In the genomic region with DNA sequence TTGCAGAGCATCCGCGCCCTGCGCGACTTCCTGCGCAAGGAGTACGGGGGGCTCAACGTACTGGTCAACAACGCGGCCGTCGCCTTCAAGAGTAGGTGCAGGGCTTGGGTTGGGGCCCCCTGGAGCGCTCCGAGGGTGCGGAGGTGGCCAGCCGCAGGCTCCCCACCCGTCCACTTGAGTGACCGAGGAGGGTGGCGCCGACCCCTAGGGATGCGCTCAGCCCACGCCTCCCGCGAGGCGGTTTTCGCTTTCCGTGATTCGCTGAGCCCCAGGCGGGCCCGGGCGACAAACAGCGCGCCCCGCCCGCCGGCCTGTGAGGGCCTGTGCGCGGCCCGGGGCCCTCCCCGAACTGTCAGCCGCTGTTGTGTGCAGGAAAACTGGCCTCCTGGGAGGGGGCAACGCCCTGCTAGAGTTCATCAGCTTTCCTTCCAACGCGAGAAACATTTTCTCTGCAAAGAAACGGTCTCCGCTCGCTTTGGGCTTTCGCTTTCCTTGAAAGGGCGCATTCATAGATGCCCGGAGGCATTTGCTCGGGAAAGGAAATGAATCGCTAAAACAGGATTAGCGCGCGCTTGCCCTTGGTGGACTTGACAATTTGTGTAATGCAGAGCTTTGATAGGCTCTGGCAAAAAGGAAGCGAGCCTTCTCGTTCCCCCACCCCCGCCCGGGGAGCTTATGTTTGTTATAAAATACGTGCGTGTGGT, we compare ENCODE assay signal across 8 cellular contexts. TPM values are rescaled to one million over a fixed set of nuclear protein-coding genes. Genes with fewer than 3 reads are reported as not detected.
DNase-seq lines count a peak whose midpoint lies in the region; ATAC-seq and TF ChIP-seq lines count a peak whose summit lies in the region.

No MANE protein-coding gene starts in this region.

- H3K27ac Mint-ChIP-seq in activated CD4-positive, alpha-beta T cell treated with anti-CD3 and anti-CD28 coated beads, Interleukin-2, amount 10 ng/mL, durations not matched to agents 7 days and 5 days, result peak overlapping the region; percentile 97

- peak overlapping the region; percentile 88 for H3K4me3 Mint-ChIP-seq in activated CD4-positive, alpha-beta T cell treated with anti-CD3 and anti-CD28 coated beads, Interleukin-2, amount 10 ng/mL, durations not matched to agents 7 days and 5 days

- CTCF ChIA-PET in AG04450 (lab: Charles Lee), result interaction anchor here (0.6 to 1.6 kb wide), 2 partner anchors 13 to 186 kb away, joined by 3 read pairs; no protein-coding TSS in a partner anchor
- CTCF ChIA-PET in activated CD4-positive, alpha-beta T cell treated with anti-CD3 and anti-CD28 coated beads, Interleukin-2, amount 10 ng/mL, durations not matched to agents 7 days and 5 days (lab: Charles Lee), result interaction anchor here (1.4 to 2.9 kb wide), 2 partner anchors 17 to 195 kb away, joined by 4 to 7 read pairs; no protein-coding TSS in a partner anchor

- peaks cover 40% of the 10 kb centered on the region for H3K4me1 Mint-ChIP-seq in activated CD4-positive, alpha-beta T cell treated with anti-CD3 and anti-CD28 coated beads, Interleukin-2, amount 10 ng/mL, durations not matched to agents 7 days and 5 days

- ATAC-seq in GM21619 (IDR thresholded peaks at IDR 0.05; ENCODE audit: unreplicated experiment), result peak; percentile 53
- no peak for ATAC-seq in GM18498 (IDR thresholded peaks at IDR 0.05; ENCODE audit: unreplicated experiment)

- DNase-seq in AG04450 (ENCODE audit: low read depth, low spot score), result no peak
- DNase-seq in NCI-H226, result peak; percentile 88
- peak; percentile 73 for DNase-seq in activated CD4-positive, alpha-beta T cell treated with anti-CD3 and anti-CD28 coated beads, Interleukin-2, amount 10 ng/mL, durations not matched to agents 7 days and 5 days
- peak; percentile 66 for DNase-seq in dedifferentiated amniotic fluid mesenchymal stem cell (ENCODE audit: extremely low spot score)
- peak; percentile 74 for DNase-seq in stimulated activated CD4-positive, alpha-beta T cell treated with anti-CD3 and anti-CD28 coated beads, Interleukin-15, amount 100 ng/mL, for 24 hours

- no peaks in the 10 kb centered on the region for H3K9me3 Mint-ChIP-seq in activated CD4-positive, alpha-beta T cell treated with anti-CD3 and anti-CD28 coated beads, Interleukin-2, amount 10 ng/mL, durations not matched to agents 7 days and 5 days

- no peak for TF ChIP-seq CTCF in AG04450 (IDR thresholded peaks at IDR 0.05; ENCODE audit: low read depth, low read length)

- peak overlapping the region; percentile 76 for H3K4me3 ChIP-seq in AG04450 (ENCODE audit: low read depth, low read length)

- no peaks in the 10 kb centered on the region for H3K27me3 Mint-ChIP-seq in activated CD4-positive, alpha-beta T cell treated with anti-CD3 and anti-CD28 coated beads, Interleukin-2, amount 10 ng/mL, durations not matched to agents 7 days and 5 days

- H3K9me3 ChIP-seq in AG04450 (ENCODE audit: control insufficient read depth, insufficient read depth, low read length), result no peaks in the 10 kb centered on the region; the same call in 1 of the 2 replicates

- H3K27ac ChIP-seq in AG04450 (ENCODE audit: low read depth, low read length) (peak overlapping the region; percentile 84), layer of hippocampus (ENCODE audit: low read depth, low read length) (peak overlapping the region; percentile 80)

- POLR2A ChIA-PET in AG04450 (lab: Yijun Ruan, JAX), result interaction anchor here (0.6 to 2.0 kb wide), 9 partner anchors 8 to 184 kb away, joined by 3 to 11 read pairs (median 5); a partner anchor contains a TSS
- POLR2A ChIA-PET in activated CD4-positive, alpha-beta T cell treated with anti-CD3 and anti-CD28 coated beads, Interleukin-2, amount 10 ng/mL, durations not matched to agents 7 days and 5 days (lab: Charles Lee), result interaction anchor here (1.0 to 1.4 kb wide), 2 partner anchors 70 to 163 kb away, joined by 3 to 5 read pairs; no protein-coding TSS in a partner anchor

- H3K27me3 ChIP-seq in AG04450 (ENCODE audit: control insufficient read depth, insufficient read depth, low read length), result no peaks in the 10 kb centered on the region
- H3K27me3 ChIP-seq in layer of hippocampus (ENCODE audit: control insufficient read depth, insufficient read depth, low read length), result no peaks in the 10 kb centered on the region

- peaks cover 27% of the 10 kb centered on the region for H3K36me3 Mint-ChIP-seq in activated CD4-positive, alpha-beta T cell treated with anti-CD3 and anti-CD28 coated beads, Interleukin-2, amount 10 ng/mL, durations not matched to agents 7 days and 5 days (ENCODE audit: low read depth)

RNA-seq across cellular contexts. Expression of a gene that starts 0.7 kb away (rescaled TPM):
- polyA plus RNA-seq in AG04450 (2011; rRNA removed), result 10.2 and 10.9 TPM in 2 replicates
- polyA minus RNA-seq in AG04450 (2011; rRNA and poly(A)+ RNA removed), result 2.2 and 3.0 TPM in 2 replicates
- total RNA-seq in activated CD4-positive, alpha-beta T cell treated with anti-CD3 and anti-CD28 coated beads, Interleukin-2, amount 10 ng/mL, durations not matched to agents 7 days and 5 days, result 10 to 100 TPM; 24.4 to 30.9 TPM

RNA-seq across cellular contexts. Expression of a gene that starts 21.1 kb away (rescaled TPM):
- polyA plus RNA-seq in AG04450 (2011; rRNA removed), result 7.3 and 8.9 TPM in 2 replicates
- 11.9 and 12.9 TPM in 2 replicates for polyA minus RNA-seq in AG04450 (2011; rRNA and poly(A)+ RNA removed)
- total RNA-seq in activated CD4-positive, alpha-beta T cell treated with anti-CD3 and anti-CD28 coated beads, Interleukin-2, amount 10 ng/mL, durations not matched to agents 7 days and 5 days, result 10 to 100 TPM; 24.6 to 24.7 TPM
